In the genomic region with DNA sequence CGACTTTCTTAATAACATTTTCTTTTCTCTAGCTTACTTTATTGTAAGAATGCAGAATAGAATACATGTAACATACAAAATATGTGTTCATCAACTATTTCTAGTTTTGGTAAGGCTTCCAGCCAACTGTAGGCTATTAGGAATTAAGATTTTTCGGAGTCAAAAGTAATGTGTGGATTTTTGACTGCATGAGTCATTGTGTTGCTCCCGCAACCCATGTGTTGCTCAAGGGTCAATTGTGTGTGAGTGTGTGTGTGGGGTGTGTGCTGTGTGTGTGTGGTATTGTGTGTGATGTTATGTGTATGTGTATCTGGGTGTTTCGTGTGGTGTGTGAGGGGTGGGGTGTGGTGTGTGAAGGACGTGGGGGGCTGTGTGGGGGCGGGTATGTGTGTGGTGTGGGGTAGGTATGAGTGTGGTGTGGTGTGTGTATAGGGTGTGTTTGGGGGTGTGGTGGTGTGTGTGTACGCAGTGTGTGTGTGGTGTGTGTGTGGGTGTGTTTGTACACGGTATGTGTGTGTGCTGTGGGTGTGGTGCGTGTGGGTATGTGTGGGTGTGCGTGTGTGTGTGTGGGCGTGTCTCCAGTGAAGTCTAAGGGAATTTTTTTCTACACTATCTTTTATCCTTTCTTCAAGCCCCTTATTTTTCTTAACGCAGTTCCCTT, we compare ENCODE assay signal across 23 cellular contexts.
DNase-seq lines count a peak whose midpoint lies in the region; ATAC-seq and TF ChIP-seq lines count a peak whose summit lies in the region.
"Had no signal": no experiment of that assay in that cellular context is flagged by ENCODE, and none has a peak within 500 bp of the region (broad histone marks: within the 10 kb centered on the region; RNA-seq: fewer than 3 reads in every experiment).

No MANE protein-coding gene starts in this region.

- peaks cover 73% of the 10 kb centered on the region for H3K36me3 Mint-ChIP-seq in CD8-positive, alpha-beta T cell
- peaks cover 17% of the 10 kb centered on the region for H3K36me3 Mint-ChIP-seq in HFFc6 (ENCODE audit: low read depth)
- peaks cover 15% of the 10 kb centered on the region for H3K36me3 Mint-ChIP-seq in activated CD8-positive, alpha-beta memory T cell treated with anti-CD3 and anti-CD28 coated beads, Interleukin-2, amount 10 ng/mL, durations not matched to agents 7 days and 5 days

- 93% methylated on average over 12 of the region's 12 CpGs for WGBS in esophagus muscularis mucosa

- H3K27ac Mint-ChIP-seq in CD8-positive, alpha-beta T cell: peak overlapping the region; percentile 7
- peak overlapping the region; percentile 74 for H3K27ac Mint-ChIP-seq in HFFc6
- H3K27ac Mint-ChIP-seq in activated CD8-positive, alpha-beta memory T cell treated with anti-CD3 and anti-CD28 coated beads, Interleukin-2, amount 10 ng/mL, durations not matched to agents 7 days and 5 days: no peak overlapping the region
- H3K27ac Mint-ChIP-seq: activated CD4-positive, alpha-beta T cell treated with anti-CD3 and anti-CD28 coated beads, Interleukin-2, amount 10 ng/mL, durations not matched to agents 24 days and 14 days; activated T-cell treated with anti-CD3 and anti-CD28 coated beads, Interleukin-2, amount 50 U/mL, for 72 hours; nephron had no signal

- intact Hi-C loops in CD8-positive, alpha-beta T cell (cut with DNase I, micrococcal nuclease): no loop called here
- intact Hi-C loops in esophagus muscularis mucosa (cut with DNase I): no loop called here

- CTCF ChIA-PET in CD8-positive, alpha-beta T cell (lab: Charles Lee): interaction anchor here (0.7 kb wide), 1 partner anchor 784 kb away, joined by 3 read pairs; no protein-coding TSS in a partner anchor
- CTCF ChIA-PET in activated CD8-positive, alpha-beta memory T cell treated with anti-CD3 and anti-CD28 coated beads, Interleukin-2, amount 10 ng/mL, durations not matched to agents 7 days and 5 days (lab: Charles Lee): no interaction called here

- no peak for TF ChIP-seq CTCF in CD8-positive, alpha-beta T cell (IDR thresholded peaks at IDR 0.05)
- TF ChIP-seq CTCF in HFFc6 (IDR thresholded peaks at IDR 0.05) (no peak), esophagus muscularis mucosa (IDR thresholded peaks at IDR 0.05) (no peak), osteoblast (IDR thresholded peaks at IDR 0.05; ENCODE audit: extremely low read depth, low read depth, low read length) (no peak)

- peaks cover 12% of the 10 kb centered on the region for H3K4me1 Mint-ChIP-seq in CD8-positive, alpha-beta T cell (ENCODE audit: low read depth)
- peaks cover 13% of the 10 kb centered on the region for H3K4me1 Mint-ChIP-seq in HFFc6 (ENCODE audit: low read depth)
- H3K4me1 Mint-ChIP-seq in activated CD8-positive, alpha-beta memory T cell treated with anti-CD3 and anti-CD28 coated beads, Interleukin-2, amount 10 ng/mL, durations not matched to agents 7 days and 5 days: no peaks in the 10 kb centered on the region
- H3K4me1 Mint-ChIP-seq: nephron had no signal

- H3K4me2 ChIP-seq in osteoblast (ENCODE audit: insufficient read depth, low read length): no peak overlapping the region

- no peaks in the 10 kb centered on the region for H3K9me3 Mint-ChIP-seq in CD8-positive, alpha-beta T cell
- H3K9me3 Mint-ChIP-seq in HFFc6: no peaks in the 10 kb centered on the region
- no peaks in the 10 kb centered on the region for H3K9me3 Mint-ChIP-seq in activated CD8-positive, alpha-beta memory T cell treated with anti-CD3 and anti-CD28 coated beads, Interleukin-2, amount 10 ng/mL, durations not matched to agents 7 days and 5 days (ENCODE audit: low read depth)
- H3K9me3 Mint-ChIP-seq: activated CD4-positive, alpha-beta T cell treated with anti-CD3 and anti-CD28 coated beads, Interleukin-2, amount 10 ng/mL, durations not matched to agents 24 days and 14 days; activated T-cell treated with anti-CD3 and anti-CD28 coated beads, Interleukin-2, amount 50 U/mL, for 72 hours; nephron had no signal

- no peak for DNase-seq in CD8-positive, alpha-beta T cell
- DNase-seq in HFFc6 (peak; percentile 46), esophagus muscularis mucosa (ENCODE audit: extremely low spot score) (peak; percentile 37), osteoblast (ENCODE audit: insufficient read length, low spot score, missing footprints) (peak; percentile 32), T-helper 1 cell (no peak), NCI-H1048 (lab: John Stamatoyannopoulos, UW) (no peak)
- no peak for DNase-seq in activated CD8-positive, alpha-beta memory T cell treated with anti-CD3 and anti-CD28 coated beads, Interleukin-2, amount 10 ng/mL, durations not matched to agents 7 days and 5 days
- DNase-seq: activated CD4-positive, alpha-beta T cell treated with anti-CD3 and anti-CD28 coated beads, Interleukin-2, amount 10 ng/mL, durations not matched to agents 24 days and 14 days; activated T-cell treated with anti-CD3 and anti-CD28 coated beads, Interleukin-2, amount 50 U/mL, for 72 hours; anterior cingulate cortex; dermis blood vessel endothelial cell; DND-41; esophagus squamous epithelium; NCI-H446; retina; SJCRH30; stimulated activated CD4-positive, alpha-beta T cell treated with anti-CD3 and anti-CD28 coated beads, Interleukin-1b, Interleukin-23, amount 100 ng/mL, for 48 hours; T1000 had no signal

- H3K4me3 Mint-ChIP-seq in CD8-positive, alpha-beta T cell: no peak overlapping the region
- no peak overlapping the region for H3K4me3 Mint-ChIP-seq in HFFc6
- no peak overlapping the region for H3K4me3 Mint-ChIP-seq in activated CD8-positive, alpha-beta memory T cell treated with anti-CD3 and anti-CD28 coated beads, Interleukin-2, amount 10 ng/mL, durations not matched to agents 7 days and 5 days
- H3K4me3 Mint-ChIP-seq: activated CD4-positive, alpha-beta T cell treated with anti-CD3 and anti-CD28 coated beads, Interleukin-2, amount 10 ng/mL, durations not matched to agents 24 days and 14 days; activated T-cell treated with anti-CD3 and anti-CD28 coated beads, Interleukin-2, amount 50 U/mL, for 72 hours; nephron had no signal

- H3K27me3 ChIP-seq in CD8-positive, alpha-beta T cell (ENCODE audit: insufficient read depth, low read length): no peaks in the 10 kb centered on the region
- H3K27me3 ChIP-seq in esophagus muscularis mucosa (no peaks in the 10 kb centered on the region), osteoblast (ENCODE audit: insufficient read depth, low read length) (no peaks in the 10 kb centered on the region)
- H3K27me3 ChIP-seq: esophagus squamous epithelium, SJCRH30 had no signal

- no peaks in the 10 kb centered on the region for H3K27me3 Mint-ChIP-seq in CD8-positive, alpha-beta T cell (ENCODE audit: low read depth)
- H3K27me3 Mint-ChIP-seq in HFFc6 (ENCODE audit: insufficient read depth): no peaks in the 10 kb centered on the region; the same call in 1 of the 2 replicates
- no peaks in the 10 kb centered on the region for H3K27me3 Mint-ChIP-seq in activated CD8-positive, alpha-beta memory T cell treated with anti-CD3 and anti-CD28 coated beads, Interleukin-2, amount 10 ng/mL, durations not matched to agents 7 days and 5 days
- H3K27me3 Mint-ChIP-seq: activated CD4-positive, alpha-beta T cell treated with anti-CD3 and anti-CD28 coated beads, Interleukin-2, amount 10 ng/mL, durations not matched to agents 24 days and 14 days had no signal

- H3K4me3 ChIP-seq in CD8-positive, alpha-beta T cell (ENCODE audit: low read depth, low read length): no peak overlapping the region
- H3K4me3 ChIP-seq in esophagus muscularis mucosa (no peak overlapping the region), osteoblast (ENCODE audit: insufficient read depth, low read length) (no peak overlapping the region)
- H3K4me3 ChIP-seq: esophagus squamous epithelium, GM12878, lung, SJCRH30 had no signal

- no peaks in the 10 kb centered on the region for H3K9me3 ChIP-seq in CD8-positive, alpha-beta T cell (ENCODE audit: low read length)
- H3K9me3 ChIP-seq in esophagus muscularis mucosa (no peaks in the 10 kb centered on the region), osteoblast (ENCODE audit: low read depth, low read length) (no peaks in the 10 kb centered on the region)
- H3K9me3 ChIP-seq: esophagus squamous epithelium, SJCRH30 had no signal

- no peak overlapping the region for H3K27ac ChIP-seq in CD8-positive, alpha-beta T cell (ENCODE audit: low read depth, low read length)
- H3K27ac ChIP-seq in esophagus muscularis mucosa (replicated peaks in 1 of 4) (no peak overlapping the region), osteoblast (ENCODE audit: low read depth, low read length) (no peak overlapping the region)
- H3K27ac ChIP-seq: esophagus squamous epithelium, HL-60, SJCRH30 had no signal

- no peak for TF ChIP-seq POLR2A in esophagus muscularis mucosa (IDR thresholded peaks at IDR 0.05; ENCODE audit: low read depth)

- peaks cover 7% of the 10 kb centered on the region for H3K79me2 ChIP-seq in osteoblast (ENCODE audit: insufficient read depth, low read length)

- no peak overlapping the region for H2AFZ ChIP-seq in osteoblast (ENCODE audit: low read length)

- ATAC-seq in CD8-positive, alpha-beta T cell: no peak
- no peak for ATAC-seq in GM19324 (IDR thresholded peaks at IDR 0.05; ENCODE audit: low FRiP score, unreplicated experiment)
- no peak for ATAC-seq in activated CD8-positive, alpha-beta memory T cell treated with anti-CD3 and anti-CD28 coated beads, Interleukin-2, amount 10 ng/mL, durations not matched to agents 7 days and 5 days
- ATAC-seq: activated T-cell treated with anti-CD3 and anti-CD28 coated beads, Interleukin-2, amount 50 U/mL, for 72 hours; GM12878 had no signal

- peaks cover 7% of the 10 kb centered on the region for H4K20me1 ChIP-seq in osteoblast (ENCODE audit: insufficient read depth, low read length)

- no peak for TF ChIP-seq EP300 in esophagus muscularis mucosa (IDR thresholded peaks at IDR 0.05)

- POLR2A ChIA-PET in CD8-positive, alpha-beta T cell (lab: Charles Lee): no interaction called here

- peaks cover under 1% of the 10 kb centered on the region for H3K36me3 ChIP-seq in CD8-positive, alpha-beta T cell (ENCODE audit: insufficient read depth, low read length)
- peaks cover 14 to 45% (median 34%) of the 10 kb centered on the region in 4 donors for H3K36me3 ChIP-seq in esophagus muscularis mucosa
- H3K36me3 ChIP-seq in osteoblast (ENCODE audit: insufficient read depth, low read length): peaks cover 8% of the 10 kb centered on the region
- H3K36me3 ChIP-seq: SJCRH30 had no signal

- H3K4me1 ChIP-seq in CD8-positive, alpha-beta T cell (ENCODE audit: insufficient read depth, low read length): no peaks in the 10 kb centered on the region
- H3K4me1 ChIP-seq in esophagus muscularis mucosa: no peaks in the 10 kb centered on the region
- H3K4me1 ChIP-seq in osteoblast (ENCODE audit: insufficient read depth, low read length): peaks cover 3% of the 10 kb centered on the region
- H3K4me1 ChIP-seq: esophagus squamous epithelium, SJCRH30 had no signal

Comparison
In these comparisons a context has a peak if more than half of its experiments do, and no peak if none do; other contexts are left out.
1. DNase-seq: peak in HFFc6 (single experiment), esophagus muscularis mucosa (single experiment) and osteoblast (single experiment); none in CD8-positive, alpha-beta T cell (0 of 7), T-helper 1 cell (0 of 5), NCI-H1048 (single experiment) and activated CD8-positive, alpha-beta memory T cell treated with anti-CD3 and anti-CD28 coated beads, Interleukin-2, amount 10 ng/mL, durations not matched to agents 7 days and 5 days (single experiment).